Comparison of ENCODE assay signal across 20 cellular contexts in genomic region chr2:96511851-96512250, GRCh38. TPM values are rescaled to one million over a fixed set of nuclear protein-coding genes. Genes with fewer than 3 reads are reported as not detected.
"Had no signal": no experiment of that assay in that cellular context is flagged by ENCODE, and none has a peak within 500 bp of the region (broad histone marks: within the 10 kb centered on the region; RNA-seq: fewer than 3 reads in every experiment).

No MANE protein-coding gene starts in this region.

- H3K27ac ChIP-seq: colonic mucosa, heart left ventricle, neutrophil, right atrium auricular region, sigmoid colon, skin epidermis had no signal

- DNase-seq: colonic mucosa; effector CD4-positive, alpha-beta T cell; foreskin melanocyte; heart left ventricle; hippocampal formation; left colon; mammary epithelial cell; naive thymus-derived CD4-positive, alpha-beta T cell; nephron progenitor cell; posterior cingulate gyrus; sigmoid colon; stimulated activated CD4-positive, alpha-beta T cell treated with anti-CD3 and anti-CD28 coated beads, Interleukin-2, amount 100 ng/mL, for 24 hours; stimulated activated CD4-positive, alpha-beta T cell treated with anti-CD3 and anti-CD28 coated beads, Interleukin-4, amount 100 ng/mL, for 4 hours; stimulated activated naive CD4-positive, alpha-beta T cell treated with Interleukin-2 at 50 U/mL for 16 hours; trophoblast cell had no signal

- H3K27me3 ChIP-seq: colonic mucosa, heart left ventricle, right atrium auricular region, sigmoid colon had no signal

- H3K27ac Mint-ChIP-seq: nephron progenitor cell had no signal

- H3K4me3 ChIP-seq: colonic mucosa, heart left ventricle, right atrium auricular region, sigmoid colon, skin epidermis had no signal

- ATAC-seq: heart left ventricle; left colon; naive thymus-derived CD4-positive, alpha-beta T cell had no signal

- H3K9me3 ChIP-seq: colonic mucosa, neutrophil, sigmoid colon had no signal

- H3K36me3 ChIP-seq: colonic mucosa, heart left ventricle, neutrophil, right atrium auricular region, sigmoid colon had no signal

- H3K4me3 Mint-ChIP-seq: naive thymus-derived CD4-positive, alpha-beta T cell; nephron progenitor cell had no signal

RNA-seq across cellular contexts. Expression of gene NEURL3, which starts 6.7 kb away (rescaled TPM):
- total RNA-seq: mammary epithelial cell, mesenteric fat pad, osteoblast, right atrium auricular region had no signal
